21 cellular contexts compared by ENCODE assay signal in genomic region chr1:215878843-215879242, GRCh38.
"Had no signal": no experiment of that assay in that cellular context is flagged by ENCODE, and none has a peak within 500 bp of the region (broad histone marks: within the 10 kb centered on the region; RNA-seq: fewer than 3 reads in every experiment).

No MANE protein-coding gene starts in this region.

- H3K4me3 ChIP-seq: esophagus squamous epithelium, gastroesophageal sphincter, left ventricle myocardium inferior, ovary, prostate gland, transverse colon had no signal

- FAIRE-seq: urothelium cell line had no signal

- DNase-seq: activated CD4-positive, alpha-beta T cell treated with anti-CD3 and anti-CD28 coated beads for 1 hour; activated naive CD4-positive, alpha-beta T cell treated with anti-CD3 and anti-CD28 coated beads for 36 hours; activated naive CD8-positive, alpha-beta T cell treated with anti-CD3 and anti-CD28 coated beads, Interleukin-2, amount 10 ng/mL, durations not matched to agents 7 days and 5 days; activated T-cell treated with anti-CD3 and anti-CD28 coated beads, Interleukin-2, amount 50 U/mL, for 24 hours; amygdala; cortex of kidney; endodermal cell; esophagus squamous epithelium; head of caudate nucleus; hypothalamus; left ventricle myocardium inferior; midbrain; natural killer cell; ovary; stimulated activated CD4-positive, alpha-beta T cell treated with anti-CD3 and anti-CD28 coated beads, Interleukin-2, amount 100 ng/mL, for 48 hours; stimulated activated CD8-positive, alpha-beta memory T cell treated with anti-CD3 and anti-CD28 coated beads, Interleukin-4, amount 100 ng/mL, for 48 hours; stimulated activated naive B cell treated with anti-CD40 and anti-IgM and Interleukin-4, amounts not matched to agents 10 μg/mL and 1 μg/mL and 100 μg/mL, for 72 hours; transverse colon had no signal

- ATAC-seq: gastroesophageal sphincter; natural killer cell; stimulated activated naive B cell treated with anti-CD40 and anti-IgM and Interleukin-4, amounts not matched to agents 10 μg/mL and 1 μg/mL and 100 μg/mL, for 72 hours had no signal
